1 cellular context compared by ENCODE assay signal in the genomic region with DNA sequence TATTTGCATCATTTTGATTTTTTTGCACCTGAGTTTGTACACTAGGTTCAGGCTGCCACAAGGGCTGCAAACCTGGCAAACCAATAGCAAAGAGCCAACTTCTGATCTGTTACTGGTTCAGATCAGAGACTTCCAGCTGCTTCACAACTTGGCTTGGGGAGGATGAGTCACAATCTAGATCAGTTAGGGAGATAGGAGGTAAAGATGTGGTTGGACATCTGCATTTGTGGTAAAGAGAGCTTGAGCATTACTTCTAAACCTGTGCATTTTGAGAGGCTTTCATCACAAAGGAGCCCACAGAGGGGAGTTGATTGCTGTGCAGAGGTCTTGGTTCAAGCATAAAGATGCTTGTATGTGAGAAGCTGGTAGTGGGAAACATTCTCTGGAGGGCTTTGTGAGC.
TF ChIP-seq lines count a peak whose summit lies in the region.

No MANE protein-coding gene starts in this region.

TF ChIP-seq in A549, 52 proteins besides CTCF, POLR2A, EP300 and RAD21 (continued from another document):
- TF ChIP-seq PHF8 (IDR thresholded peaks at IDR 0.05; ENCODE audit: borderline replicate concordance, low read depth), result no peak
- no peak for TF ChIP-seq ELK1 (IDR thresholded peaks at IDR 0.05; ENCODE audit: low read depth, low read length)
- no peak for TF ChIP-seq ZNF302 (CRISPR knock-in tag; IDR thresholded peaks at IDR 0.05)
